In the genomic region with DNA sequence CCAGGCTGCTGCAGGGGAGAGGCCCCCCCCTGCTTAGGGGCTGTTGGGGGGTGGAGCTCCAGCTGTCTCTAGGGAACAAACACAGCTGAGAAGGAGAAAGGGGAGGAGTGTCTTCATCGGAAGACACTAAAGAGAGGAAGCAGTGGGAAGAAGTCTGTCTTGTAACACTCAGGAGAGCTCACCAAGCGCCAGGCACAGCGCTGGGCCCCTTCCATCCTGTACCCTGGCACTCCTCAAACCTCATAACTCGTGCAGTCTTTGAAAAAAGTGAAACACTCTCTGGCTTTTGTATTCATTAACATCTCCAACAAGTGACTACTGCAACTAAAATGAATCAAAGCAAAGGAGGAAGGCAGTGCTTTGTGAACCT, we compare ENCODE assay signal across 12 cellular contexts.
DNase-seq lines count a peak whose midpoint lies in the region; ATAC-seq and TF ChIP-seq lines count a peak whose summit lies in the region.
"Had no signal": no experiment of that assay in that cellular context is flagged by ENCODE, and none has a peak within 500 bp of the region (broad histone marks: within the 10 kb centered on the region; RNA-seq: fewer than 3 reads in every experiment).

No MANE protein-coding gene starts in this region.

- peaks cover 22% of the 10 kb centered on the region for H3K4me1 Mint-ChIP-seq in T-helper 1 cell treated with Interleukin-12 subunit alpha and Interleukin-12 subunit beta and Interleukin-4 antibody, amounts not matched to agents 30 μg/mL and 1 μg/mL, for 36 hours (ENCODE audit: low read depth)
- peaks cover 58% of the 10 kb centered on the region for H3K4me1 Mint-ChIP-seq in stimulated activated effector memory CD8-positive, alpha-beta T cell treated with anti-CD3 and anti-CD28 coated beads, Interleukin-12 subunit alpha, Interleukin-12 subunit beta, amount 100 ng/mL, for 72 hours

- peaks cover 2% of the 10 kb centered on the region for H3K36me3 Mint-ChIP-seq in T-helper 1 cell treated with Interleukin-12 subunit alpha and Interleukin-12 subunit beta and Interleukin-4 antibody, amounts not matched to agents 30 μg/mL and 1 μg/mL, for 36 hours (ENCODE audit: low read depth)
- H3K36me3 Mint-ChIP-seq in stimulated activated effector memory CD8-positive, alpha-beta T cell treated with anti-CD3 and anti-CD28 coated beads, Interleukin-12 subunit alpha, Interleukin-12 subunit beta, amount 100 ng/mL, for 72 hours = peaks cover 5% of the 10 kb centered on the region

- ATAC-seq in stimulated activated effector memory CD8-positive, alpha-beta T cell treated with anti-CD3 and anti-CD28 coated beads, Interleukin-12 subunit alpha, Interleukin-12 subunit beta, amount 100 ng/mL, for 72 hours = no peak
- ATAC-seq in HG03025 (IDR thresholded peaks at IDR 0.05; ENCODE audit: low FRiP score, unreplicated experiment) = no peak
- ATAC-seq: A549, esophagus mucosa had no signal

- H3K27me3 Mint-ChIP-seq in T-helper 1 cell treated with Interleukin-12 subunit alpha and Interleukin-12 subunit beta and Interleukin-4 antibody, amounts not matched to agents 30 μg/mL and 1 μg/mL, for 36 hours (ENCODE audit: low read depth) = peaks cover 5% of the 10 kb centered on the region
- H3K27me3 Mint-ChIP-seq: activated CD4-positive, alpha-beta T cell treated with anti-CD3 and anti-CD28 coated beads, Interleukin-2, amount 10 ng/mL, durations not matched to agents 24 days and 14 days had no signal

- no peak for DNase-seq in T-helper 1 cell
- DNase-seq in NCI-H69 (lab: John Stamatoyannopoulos, UW) = peak; percentile 56
- peak; percentile 31 for DNase-seq in fibroblast of pulmonary artery (ENCODE audit: low read depth)
- DNase-seq in stimulated activated effector memory CD8-positive, alpha-beta T cell treated with anti-CD3 and anti-CD28 coated beads, Interleukin-12 subunit alpha, Interleukin-12 subunit beta, amount 100 ng/mL, for 72 hours (ENCODE audit: low spot score in 2 of 2) = no peak
- no peak for DNase-seq in NCI-H1436 treated with DMSO at 0.1 percent for 48 hours (lab: John Stamatoyannopoulos, UW)
- no peak for DNase-seq in globus pallidus (ENCODE audit: low spot score)
- DNase-seq: activated CD4-positive, alpha-beta T cell treated with anti-CD3 and anti-CD28 coated beads, Interleukin-2, amount 10 ng/mL, durations not matched to agents 24 days and 14 days; NCI-H2029 treated with DMSO at 0.1 percent for 48 hours had no signal

- H3K4me3 Mint-ChIP-seq in T-helper 1 cell treated with Interleukin-12 subunit alpha and Interleukin-12 subunit beta and Interleukin-4 antibody, amounts not matched to agents 30 μg/mL and 1 μg/mL, for 36 hours = no peak overlapping the region
- H3K4me3 Mint-ChIP-seq in stimulated activated effector memory CD8-positive, alpha-beta T cell treated with anti-CD3 and anti-CD28 coated beads, Interleukin-12 subunit alpha, Interleukin-12 subunit beta, amount 100 ng/mL, for 72 hours = peak overlapping the region; percentile 67
- H3K4me3 Mint-ChIP-seq: activated CD4-positive, alpha-beta T cell treated with anti-CD3 and anti-CD28 coated beads, Interleukin-2, amount 10 ng/mL, durations not matched to agents 24 days and 14 days had no signal

- peaks cover 5% of the 10 kb centered on the region for H3K9me3 Mint-ChIP-seq in T-helper 1 cell treated with Interleukin-12 subunit alpha and Interleukin-12 subunit beta and Interleukin-4 antibody, amounts not matched to agents 30 μg/mL and 1 μg/mL, for 36 hours
- H3K9me3 Mint-ChIP-seq in stimulated activated effector memory CD8-positive, alpha-beta T cell treated with anti-CD3 and anti-CD28 coated beads, Interleukin-12 subunit alpha, Interleukin-12 subunit beta, amount 100 ng/mL, for 72 hours = no peaks in the 10 kb centered on the region
- H3K9me3 Mint-ChIP-seq: activated CD4-positive, alpha-beta T cell treated with anti-CD3 and anti-CD28 coated beads, Interleukin-2, amount 10 ng/mL, durations not matched to agents 24 days and 14 days had no signal

- H3K4me3 ChIP-seq in fibroblast of pulmonary artery (replicated peaks; ENCODE audit: low read depth, low read length) = no peak overlapping the region
- H3K4me3 ChIP-seq: A549 had no signal

- peak overlapping the region; percentile 38 for H3K27ac Mint-ChIP-seq in T-helper 1 cell treated with Interleukin-12 subunit alpha and Interleukin-12 subunit beta and Interleukin-4 antibody, amounts not matched to agents 30 μg/mL and 1 μg/mL, for 36 hours
- peak overlapping the region; percentile 97 for H3K27ac Mint-ChIP-seq in stimulated activated effector memory CD8-positive, alpha-beta T cell treated with anti-CD3 and anti-CD28 coated beads, Interleukin-12 subunit alpha, Interleukin-12 subunit beta, amount 100 ng/mL, for 72 hours
- H3K27ac Mint-ChIP-seq: activated CD4-positive, alpha-beta T cell treated with anti-CD3 and anti-CD28 coated beads, Interleukin-2, amount 10 ng/mL, durations not matched to agents 24 days and 14 days had no signal

- no peak for TF ChIP-seq CTCF in fibroblast of pulmonary artery (IDR thresholded peaks at IDR 0.05; ENCODE audit: low read length, missing control alignments)

Comparison
In these comparisons a context has a peak if more than half of its experiments do, and no peak if none do; other contexts are left out.
1. DNase-seq: peak in NCI-H69 (single experiment) and fibroblast of pulmonary artery (single experiment); none in T-helper 1 cell (0 of 5), stimulated activated effector memory CD8-positive, alpha-beta T cell treated with anti-CD3 and anti-CD28 coated beads, Interleukin-12 subunit alpha, Interleukin-12 subunit beta, amount 100 ng/mL, for 72 hours (0 of 2), NCI-H1436 treated with DMSO at 0.1 percent for 48 hours (single experiment) and globus pallidus (single experiment).